ENCODE assay signal across 23 cellular contexts in genomic region chr21:14842641-14843040, GRCh38.
A peak's percentile ranks its signal among the peaks of the same experiment; 100 is the strongest.
DNase-seq lines count a peak whose midpoint lies in the region; ATAC-seq and TF ChIP-seq lines count a peak whose summit lies in the region.
"Had no signal": no experiment of that assay in that cellular context is flagged by ENCODE, and none has a peak within 500 bp of the region (broad histone marks: within the 10 kb centered on the region; RNA-seq: fewer than 3 reads in every experiment).

No MANE protein-coding gene starts in this region.

- H3K27ac ChIP-seq in upper lobe of right lung, result no peak overlapping the region
- H3K27ac ChIP-seq: BLaER1, SJCRH30 had no signal

- intact Hi-C loops in upper lobe of right lung (cut with DNase I), result no loop called here

- no peak for ATAC-seq in upper lobe of right lung
- ATAC-seq: PC-3, Right ventricle myocardium inferior, SK-N-SH treated with all-trans-retinoic acid at 6 μM for 48 hours had no signal

- H3K4me3 ChIP-seq in MG63 (no peak overlapping the region), upper lobe of right lung (no peak overlapping the region)
- H3K4me3 ChIP-seq: BLaER1, SJCRH30 had no signal

- DNase-seq in EH (ENCODE audit: low read depth) (peak; percentile 31), MG63 (peak; percentile 21), fibroblast of gingiva (ENCODE audit: low read depth) (peak; percentile 55), C1 segment of cervical spinal cord (lab: John Stamatoyannopoulos, UW) (no peak), retina (no peak), NCI-H2227 (lab: John Stamatoyannopoulos, UW; ENCODE audit: unreplicated experiment) (no peak), upper lobe of right lung (no peak)
- DNase-seq: CD4-positive, alpha-beta memory T cell; COR-L47; DMS53; MV-4-11; NCI-H1105; NCI-H1436 treated with DMSO at 0.1 percent for 48 hours; NCI-H187 treated with DMSO at 0.1 percent for 48 hours; NCI-H446 treated with DMSO at 0.1 percent for 48 hours; NCI-H526; NCI-H82; NK-92 treated with Interleukin-12 subunit alpha and Interleukin-12 subunit beta, amount 100 ng/mL, for 24 hours; PC-3; SJCRH30 had no signal

- TF ChIP-seq CTCF in upper lobe of right lung (IDR thresholded peaks at IDR 0.05), result no peak

- H3K4me1 ChIP-seq in upper lobe of right lung, result no peaks in the 10 kb centered on the region
- H3K4me1 ChIP-seq: SJCRH30 had no signal

- H3K36me3 ChIP-seq in MG63, result no peaks in the 10 kb centered on the region
- no peaks in the 10 kb centered on the region for H3K36me3 ChIP-seq in upper lobe of right lung
- H3K36me3 ChIP-seq: SJCRH30 had no signal

- H3K9me3 ChIP-seq in MG63 (no peaks in the 10 kb centered on the region), upper lobe of right lung (no peaks in the 10 kb centered on the region)

- H3K27me3 ChIP-seq in MG63, result no peaks in the 10 kb centered on the region
- no peaks in the 10 kb centered on the region for H3K27me3 ChIP-seq in upper lobe of right lung
- H3K27me3 ChIP-seq: BLaER1, SJCRH30 had no signal

Comparison
In these comparisons a context has a peak if more than half of its experiments do, and no peak if none do; other contexts are left out.
1. DNase-seq: peak in EH (single experiment), MG63 (single experiment) and fibroblast of gingiva (single experiment); none in C1 segment of cervical spinal cord (0 of 14), retina (single experiment), NCI-H2227 (single experiment) and upper lobe of right lung (single experiment).